ENCODE assay signal across 8 cellular contexts in genomic region chr1:183209533-183210158, GRCh38. TPM values are rescaled to one million over a fixed set of nuclear protein-coding genes. Genes with fewer than 3 reads are reported as not detected.
A peak's percentile ranks its signal among the peaks of the same experiment; 100 is the strongest.
DNase-seq lines count a peak whose midpoint lies in the region; ATAC-seq, FAIRE-seq and TF ChIP-seq lines count a peak whose summit lies in the region.

No MANE protein-coding gene starts in this region.

- intact Hi-C loops in body of pancreas (cut with DNase I), result no loop called here

- ATAC-seq in activated CD4-positive, CD25-positive, alpha-beta regulatory T cell treated with anti-CD3 and anti-CD28 coated beads, Interleukin-2, amount 50 U/mL, for 24 hours, result peak; percentile 32 to 55
- peak; percentile 27 for ATAC-seq in body of pancreas

- peak overlapping the region; percentile 1; the same call in 1 of the 2 replicates for H3K4me2 ChIP-seq in KMS-11

- no peak for FAIRE-seq in small intestine (lab: Jason Lieb, UNC)

- TF ChIP-seq CTCF in KMS-11 (conservative IDR thresholded peaks at IDR 0.05; ENCODE audit: low read depth, low read length), result no peak
- TF ChIP-seq CTCF in body of pancreas (IDR thresholded peaks at IDR 0.05), result no peak

- H3K9me3 ChIP-seq in body of pancreas (no peaks in the 10 kb centered on the region), small intestine (ENCODE audit: control insufficient read depth, low read depth) (no peaks in the 10 kb centered on the region)

- H3K27ac ChIP-seq in KMS-11 (no peak overlapping the region), body of pancreas (no peak overlapping the region), small intestine (ENCODE audit: low read depth in 1 of 2, low read length in 1 of 2) (no peak overlapping the region)

- TF ChIP-seq POLR2A in body of pancreas (IDR thresholded peaks at IDR 0.05), result no peak

- DNase-seq in activated CD4-positive, CD25-positive, alpha-beta regulatory T cell (lab: John Stamatoyannopoulos, UW), result no peak
- peak in 1 of 4 donors; percentile 16 for DNase-seq in body of pancreas
- DNase-seq in small intestine, result peak; percentile 48
- no peak for DNase-seq in central memory CD4-positive, alpha-beta T cell
- no peak for DNase-seq in anterior cingulate cortex (lab: John Stamatoyannopoulos, UW)
- DNase-seq in GM19238 (ENCODE audit: insufficient read length, low spot score), result no peak

- no peak overlapping the region for H3K9ac ChIP-seq in KMS-11

- H3K79me2 ChIP-seq in KMS-11 (ENCODE audit: insufficient read depth, low read depth), result no peaks in the 10 kb centered on the region

- H3K4me3 ChIP-seq in KMS-11 (IDR thresholded peaks at IDR 0.05; ENCODE audit: insufficient read depth, low read depth, low read length), result no peak overlapping the region
- no peak overlapping the region for H3K4me3 ChIP-seq in body of pancreas
- H3K4me3 ChIP-seq in small intestine (ENCODE audit: low read depth in 1 of 2, low read length in 2 of 2), result no peak overlapping the region

- H3K36me3 ChIP-seq in KMS-11 (ENCODE audit: insufficient read depth) (no peaks in the 10 kb centered on the region), body of pancreas (replicated peaks in 1 of 2; ENCODE audit: insufficient read depth in 1 of 2, low read depth in 2 of 2) (no peaks in the 10 kb centered on the region), small intestine (ENCODE audit: control insufficient read depth in 2 of 2, insufficient read depth in 2 of 2, low read length in 2 of 2) (no peaks in the 10 kb centered on the region)

- H3K4me1 ChIP-seq in KMS-11 (ENCODE audit: low read depth, poor library complexity, severe bottlenecking) (peaks cover 13% of the 10 kb centered on the region), body of pancreas (no peaks in the 10 kb centered on the region), small intestine (ENCODE audit: control insufficient read depth in 2 of 2, insufficient read depth in 1 of 2, low read depth in 1 of 2, low read length in 1 of 2) (no peaks in the 10 kb centered on the region)

- no peaks in the 10 kb centered on the region for H4K20me1 ChIP-seq in KMS-11 (ENCODE audit: insufficient read depth)

- no peaks in the 10 kb centered on the region for H3K27me3 ChIP-seq in KMS-11 (ENCODE audit: insufficient read depth, low read depth)
- no peaks in the 10 kb centered on the region for H3K27me3 ChIP-seq in body of pancreas
- no peaks in the 10 kb centered on the region for H3K27me3 ChIP-seq in small intestine (ENCODE audit: control insufficient read depth in 2 of 2, insufficient read depth in 2 of 2, low read length in 2 of 2)

- peak overlapping the region; percentile 20 for H2AFZ ChIP-seq in KMS-11 (ENCODE audit: low read depth)

RNA-seq across cellular contexts. Expression of gene LAMC2, which starts 23.6 kb away (rescaled TPM):
- 1 to 10 TPM; 3.6 to 6.7 TPM for total RNA-seq in body of pancreas
- 1 to 10 TPM; 2.4 to 7.7 (median 4.7) TPM for polyA plus RNA-seq in small intestine
